In genomic region chrX:153351981-153352380, GRCh38 we compare ENCODE assay signal across 17 cellular contexts. TPM values are rescaled to one million over a fixed set of nuclear protein-coding genes. Genes with fewer than 3 reads are reported as not detected.
"Had no signal": no experiment of that assay in that cellular context is flagged by ENCODE, and none has a peak within 500 bp of the region (broad histone marks: within the 10 kb centered on the region; RNA-seq: fewer than 3 reads in every experiment).

No MANE protein-coding gene starts in this region.

- DNase-seq: activated CD8-positive, alpha-beta memory T cell treated with anti-CD3 and anti-CD28 coated beads, Interleukin-2, amount 50 U/mL, for 4 hours; activated CD8-positive, alpha-beta T cell treated with anti-CD3 and anti-CD28 coated beads for 36 hours; activated naive CD4-positive, alpha-beta T cell; esophagus squamous epithelium; left cardiac atrium; lower lobe of right lung; ovary; stimulated activated CD4-positive, alpha-beta T cell treated with anti-CD3 and anti-CD28 coated beads, Interleukin-2, amount 100 ng/mL, for 48 hours; stimulated activated CD8-positive, alpha-beta memory T cell treated with anti-CD3 and anti-CD28 coated beads, Interleukin-4, amount 100 ng/mL, for 48 hours; testis had no signal

- H3K9me3 ChIP-seq: lower lobe of right lung, ovary, testis had no signal

- H3K9me3 Mint-ChIP-seq: activated CD8-positive, alpha-beta T cell treated with anti-CD3 and anti-CD28 coated beads for 36 hours; stimulated activated naive CD8-positive, alpha-beta T cell treated with anti-CD3 and anti-CD28 coated beads, Interleukin-15, Interleukin-2, amounts not matched to agents 100 ng/mL and 50 ng/mL, for 24 hours had no signal

- H3K4me3 ChIP-seq: cardiac muscle cell, esophagus squamous epithelium, lower lobe of right lung, ovary, testis had no signal

- H3K27ac ChIP-seq: cardiac muscle cell, esophagus squamous epithelium, lower lobe of right lung, ovary, testis, VCaP had no signal

- H3K4me3 Mint-ChIP-seq: activated CD8-positive, alpha-beta T cell treated with anti-CD3 and anti-CD28 coated beads for 36 hours; mesothelial cell of epicardium; neural crest cell; stimulated activated naive CD8-positive, alpha-beta T cell treated with anti-CD3 and anti-CD28 coated beads, Interleukin-15, Interleukin-2, amounts not matched to agents 100 ng/mL and 50 ng/mL, for 24 hours had no signal

- ATAC-seq: activated CD8-positive, alpha-beta T cell treated with anti-CD3 and anti-CD28 coated beads for 36 hours; left cardiac atrium; lower lobe of right lung had no signal

- H3K4me1 ChIP-seq: esophagus squamous epithelium, lower lobe of right lung had no signal

- H3K36me3 ChIP-seq: ovary had no signal

- H3K27me3 ChIP-seq: cardiac muscle cell, esophagus squamous epithelium, ovary, testis had no signal

- H3K27me3 Mint-ChIP-seq: activated CD8-positive, alpha-beta T cell treated with anti-CD3 and anti-CD28 coated beads for 36 hours; stimulated activated naive CD8-positive, alpha-beta T cell treated with anti-CD3 and anti-CD28 coated beads, Interleukin-15, Interleukin-2, amounts not matched to agents 100 ng/mL and 50 ng/mL, for 24 hours had no signal

- H3K27ac Mint-ChIP-seq: activated CD8-positive, alpha-beta T cell treated with anti-CD3 and anti-CD28 coated beads for 36 hours; mesothelial cell of epicardium; stimulated activated naive CD8-positive, alpha-beta T cell treated with anti-CD3 and anti-CD28 coated beads, Interleukin-15, Interleukin-2, amounts not matched to agents 100 ng/mL and 50 ng/mL, for 24 hours had no signal

- H3K4me1 Mint-ChIP-seq: mesothelial cell of epicardium, neural crest cell had no signal

RNA-seq across cellular contexts. Expression of gene PNMA6F, which starts 30.4 kb away (rescaled TPM):
- total RNA-seq: activated CD8-positive, alpha-beta T cell treated with anti-CD3 and anti-CD28 coated beads for 36 hours; cardiac muscle cell; esophagus squamous epithelium; left cardiac atrium; lower lobe of right lung; mesothelial cell of epicardium; myocyte; neural crest cell; ovary; urinary bladder had no signal

RNA-seq across cellular contexts. Expression of gene PNMA6E, which starts 49.2 kb away (rescaled TPM):
- total RNA-seq: activated CD8-positive, alpha-beta T cell treated with anti-CD3 and anti-CD28 coated beads for 36 hours; esophagus squamous epithelium; left cardiac atrium; lower lobe of right lung; mesothelial cell of epicardium; myocyte; neural crest cell; urinary bladder had no signal

RNA-seq across cellular contexts. Expression of gene ZFP92, which starts 59.3 kb away (rescaled TPM):
- total RNA-seq: myocyte had no signal
